In the genomic region with DNA sequence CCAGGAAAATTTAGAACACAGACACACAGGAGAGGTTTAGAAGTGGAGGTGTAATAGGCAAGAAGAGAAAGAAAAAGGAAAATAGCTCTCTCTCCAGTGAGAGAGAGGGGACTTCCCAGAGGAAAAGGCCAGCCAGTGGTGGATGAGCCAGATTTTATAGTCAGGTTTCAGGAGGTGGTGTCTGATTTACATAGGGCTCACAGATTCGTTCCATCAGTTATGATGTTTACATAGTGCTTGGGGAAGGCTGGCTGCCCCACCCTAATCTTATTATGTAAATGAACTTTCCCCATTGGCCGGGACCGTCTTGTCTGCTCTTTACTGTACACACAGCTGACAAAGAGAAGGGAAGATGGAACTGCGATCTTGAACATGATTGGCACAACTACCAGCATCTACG, we compare ENCODE assay signal across 18 cellular contexts.
DNase-seq lines count a peak whose midpoint lies in the region; TF ChIP-seq lines count a peak whose summit lies in the region.
"Had no signal": no experiment of that assay in that cellular context is flagged by ENCODE, and none has a peak within 500 bp of the region (broad histone marks: within the 10 kb centered on the region; RNA-seq: fewer than 3 reads in every experiment).

No MANE protein-coding gene starts in this region.

- H4K20me1 ChIP-seq in hepatocyte (ENCODE audit: insufficient read depth, poor library complexity, severe bottlenecking) (no peaks in the 10 kb centered on the region), osteoblast (ENCODE audit: insufficient read depth, low read length) (no peaks in the 10 kb centered on the region)

- no peaks in the 10 kb centered on the region for H3K79me2 ChIP-seq in hepatocyte
- no peaks in the 10 kb centered on the region for H3K79me2 ChIP-seq in osteoblast (ENCODE audit: insufficient read depth, low read length)

- H3K27me3 ChIP-seq in hepatocyte (no peaks in the 10 kb centered on the region), osteoblast (ENCODE audit: insufficient read depth, low read length) (no peaks in the 10 kb centered on the region)
- H3K27me3 ChIP-seq: neutrophil had no signal

- peaks cover 4% of the 10 kb centered on the region for H3K9me2 ChIP-seq in hepatocyte (replicated peaks; ENCODE audit: insufficient read depth)

- H3K4me2 ChIP-seq in hepatocyte (no peak overlapping the region), osteoblast (ENCODE audit: insufficient read depth, low read length) (no peak overlapping the region)

- H3K27ac ChIP-seq in hepatocyte (no peak overlapping the region), osteoblast (ENCODE audit: low read depth, low read length) (no peak overlapping the region)
- H3K27ac ChIP-seq: neutrophil had no signal

- peaks cover 0 to 3% (median 0%) of the 10 kb centered on the region in 3 donors for H3K36me3 Mint-ChIP-seq in immature natural killer cell
- H3K36me3 Mint-ChIP-seq: activated CD4-positive, alpha-beta memory T cell treated with anti-CD3 and anti-CD28 coated beads for 36 hours; activated naive CD8-positive, alpha-beta T cell treated with anti-CD3 and anti-CD28 coated beads, Interleukin-2, amount 10 ng/mL, durations not matched to agents 7 days and 5 days; IgD-negative memory B cell had no signal

- H3K9me3 ChIP-seq in hepatocyte (ENCODE audit: low read depth) = no peaks in the 10 kb centered on the region
- H3K9me3 ChIP-seq in osteoblast (ENCODE audit: low read depth, low read length) = no peaks in the 10 kb centered on the region
- H3K9me3 ChIP-seq: Caco-2, neutrophil had no signal

- peak; percentile 46 for DNase-seq in DMS 273 treated with DMSO at 0.1 percent for 48 hours (lab: John Stamatoyannopoulos, UW)
- peak; percentile 56 for DNase-seq in NCI-H146 (lab: John Stamatoyannopoulos, UW)
- peak; percentile 19 for DNase-seq in RPMI7951 (ENCODE audit: low read depth)
- peak; percentile 18 for DNase-seq in hepatocyte (ENCODE audit: low spot score)
- DNase-seq in osteoblast (ENCODE audit: insufficient read length, low spot score, missing footprints) = no peak
- DNase-seq in immature natural killer cell = no peak
- DNase-seq in stimulated activated CD4-positive, alpha-beta T cell treated with anti-CD3 and anti-CD28 coated beads, Interleukin-1b, Interleukin-23, amount 100 ng/mL, for 48 hours = no peak
- no peak for DNase-seq in DMS53 treated with DMSO at 0.1 percent for 48 hours (lab: John Stamatoyannopoulos, UW; ENCODE audit: unreplicated experiment)
- DNase-seq: activated CD4-positive, alpha-beta memory T cell treated with anti-CD3 and anti-CD28 coated beads for 36 hours; activated naive CD8-positive, alpha-beta T cell treated with anti-CD3 and anti-CD28 coated beads, Interleukin-2, amount 10 ng/mL, durations not matched to agents 7 days and 5 days; activated T-cell treated with anti-CD3 and anti-CD28 coated beads, Interleukin-2, amount 50 U/mL, for 4 hours; Caco-2; left colon; mucosa of descending colon; NCI-H226; PC-3 had no signal

- H3K4me1 ChIP-seq in hepatocyte (ENCODE audit: insufficient read depth) (no peaks in the 10 kb centered on the region), osteoblast (ENCODE audit: insufficient read depth, low read length) (no peaks in the 10 kb centered on the region)
- H3K4me1 ChIP-seq: Caco-2 had no signal

- H3K36me3 ChIP-seq in hepatocyte (replicated peaks; ENCODE audit: insufficient read depth, low read depth) = no peaks in the 10 kb centered on the region
- H3K36me3 ChIP-seq in osteoblast (ENCODE audit: insufficient read depth, low read length) = no peaks in the 10 kb centered on the region
- H3K36me3 ChIP-seq: neutrophil had no signal

- no peaks in the 10 kb centered on the region for H3K4me1 Mint-ChIP-seq in immature natural killer cell
- H3K4me1 Mint-ChIP-seq: activated naive CD8-positive, alpha-beta T cell treated with anti-CD3 and anti-CD28 coated beads, Interleukin-2, amount 10 ng/mL, durations not matched to agents 7 days and 5 days; IgD-negative memory B cell had no signal

- TF ChIP-seq CTCF in hepatocyte (IDR thresholded peaks at IDR 0.05; ENCODE audit: poor library complexity) (no peak), osteoblast (IDR thresholded peaks at IDR 0.05; ENCODE audit: extremely low read depth, low read depth, low read length) (no peak)

- H3K4me3 ChIP-seq in hepatocyte (no peak overlapping the region), osteoblast (ENCODE audit: insufficient read depth, low read length) (no peak overlapping the region)
- H3K4me3 ChIP-seq: mucosa of descending colon had no signal

- WGBS in hepatocyte (ENCODE audit: low lambda C conversion rate, missing lambda C conversion rate) = 51% methylated on average over 5 of the region's 5 CpGs

- peaks cover 0 to 2% (median 0%) of the 10 kb centered on the region in 3 donors for H3K27me3 Mint-ChIP-seq in immature natural killer cell (ENCODE audit: low read depth in 3 of 3)
- H3K27me3 Mint-ChIP-seq: activated CD4-positive, alpha-beta memory T cell treated with anti-CD3 and anti-CD28 coated beads for 36 hours; activated naive CD8-positive, alpha-beta T cell treated with anti-CD3 and anti-CD28 coated beads, Interleukin-2, amount 10 ng/mL, durations not matched to agents 7 days and 5 days; IgD-negative memory B cell had no signal

- no peak overlapping the region for H2AFZ ChIP-seq in hepatocyte
- no peak overlapping the region for H2AFZ ChIP-seq in osteoblast (ENCODE audit: low read length)

- H3K9me3 Mint-ChIP-seq in immature natural killer cell = peaks cover 11 to 52% (median 25%) of the 10 kb centered on the region in 6 donors

- no peak overlapping the region for H3K27ac Mint-ChIP-seq in immature natural killer cell
- H3K27ac Mint-ChIP-seq: activated CD4-positive, alpha-beta memory T cell treated with anti-CD3 and anti-CD28 coated beads for 36 hours; activated naive CD8-positive, alpha-beta T cell treated with anti-CD3 and anti-CD28 coated beads, Interleukin-2, amount 10 ng/mL, durations not matched to agents 7 days and 5 days; IgD-negative memory B cell had no signal

- H3K4me3 Mint-ChIP-seq in immature natural killer cell = no peak overlapping the region
- H3K4me3 Mint-ChIP-seq: activated CD4-positive, alpha-beta memory T cell treated with anti-CD3 and anti-CD28 coated beads for 36 hours; activated naive CD8-positive, alpha-beta T cell treated with anti-CD3 and anti-CD28 coated beads, Interleukin-2, amount 10 ng/mL, durations not matched to agents 7 days and 5 days; activated T-cell treated with anti-CD3 and anti-CD28 coated beads, Interleukin-2, amount 50 U/mL, for 4 hours; IgD-negative memory B cell had no signal

Comparison
In these comparisons a context has a peak if more than half of its experiments do, and no peak if none do; other contexts are left out.
1. DNase-seq: peak in DMS 273 treated with DMSO at 0.1 percent for 48 hours (single experiment), NCI-H146 (single experiment), RPMI7951 (single experiment) and hepatocyte (single experiment); none in osteoblast (single experiment), immature natural killer cell (0 of 3), stimulated activated CD4-positive, alpha-beta T cell treated with anti-CD3 and anti-CD28 coated beads, Interleukin-1b, Interleukin-23, amount 100 ng/mL, for 48 hours (single experiment) and DMS53 treated with DMSO at 0.1 percent for 48 hours (single experiment).